19 cellular contexts compared by ENCODE assay signal in genomic region chr6:139680819-139681218, GRCh38.
A peak's percentile ranks its signal among the peaks of the same experiment; 100 is the strongest.
DNase-seq lines count a peak whose midpoint lies in the region; ATAC-seq and TF ChIP-seq lines count a peak whose summit lies in the region.
"Had no signal": no experiment of that assay in that cellular context is flagged by ENCODE, and none has a peak within 500 bp of the region (broad histone marks: within the 10 kb centered on the region; RNA-seq: fewer than 3 reads in every experiment).

No MANE protein-coding gene starts in this region.

- H3K4me1 ChIP-seq in A673 (ENCODE audit: insufficient read depth, low read length, poor library complexity, severe bottlenecking), result no peaks in the 10 kb centered on the region
- H3K4me1 ChIP-seq in CD8-positive, alpha-beta T cell (ENCODE audit: insufficient read depth, low read length), result no peaks in the 10 kb centered on the region
- H3K4me1 ChIP-seq: SJSA1 had no signal

- POLR2A ChIA-PET in A673 (lab: Charles Lee; ENCODE audit: low non-redundant PET), result no interaction called here
- POLR2A ChIA-PET in CD8-positive, alpha-beta T cell (lab: Charles Lee), result no interaction called here

- no peak for ATAC-seq in HG02870 (IDR thresholded peaks at IDR 0.05; ENCODE audit: unreplicated experiment)
- ATAC-seq in CD8-positive, alpha-beta T cell, result no peak
- ATAC-seq: A549 had no signal

- H3K27ac Mint-ChIP-seq in mesothelial cell of epicardium, result peak overlapping the region; percentile 32
- H3K27ac Mint-ChIP-seq in CD8-positive, alpha-beta T cell, result no peak overlapping the region
- H3K27ac Mint-ChIP-seq: IgD-negative memory B cell had no signal

- intact Hi-C loops in A673 (cut with micrococcal nuclease; ENCODE audit: unreplicated experiment), result no loop called here
- intact Hi-C loops in CD8-positive, alpha-beta T cell (cut with DNase I, micrococcal nuclease), result loop anchor here in 1 of 2 experiments (5.0 kb wide), 1 partner anchor 344 kb away; no protein-coding TSS in a partner anchor

- DNase-seq in GM06990 (ENCODE audit: extremely low read depth, insufficient read length), result peak; percentile 1
- peak; percentile 54 for DNase-seq in LHCN-M2 (ENCODE audit: low read depth)
- peak; percentile 38 for DNase-seq in SK-N-DZ (ENCODE audit: low spot score)
- no peak for DNase-seq in mesothelial cell of epicardium (ENCODE audit: low spot score in 2 of 2, unreplicated experiment in 2 of 2)
- DNase-seq in A673 (ENCODE audit: low spot score), result no peak
- no peak for DNase-seq in activated CD4-positive, alpha-beta T cell treated with anti-CD3 and anti-CD28 coated beads for 1 hour
- DNase-seq in CD8-positive, alpha-beta T cell, result no peak
- DNase-seq: C1 segment of cervical spinal cord, DMS 273 treated with DMSO at 0.1 percent for 48 hours, MV-4-11, NCI-H1417, NCI-H2029, NCI-H2171 treated with DMSO at 0.1 percent for 48 hours, NCI-H510A treated with DMSO at 0.1 percent for 48 hours, SW 1271 had no signal

- peaks cover 6% of the 10 kb centered on the region for H3K4me1 Mint-ChIP-seq in mesothelial cell of epicardium
- no peaks in the 10 kb centered on the region for H3K4me1 Mint-ChIP-seq in CD8-positive, alpha-beta T cell (ENCODE audit: low read depth)
- H3K4me1 Mint-ChIP-seq: IgD-negative memory B cell had no signal

- peaks cover 4% of the 10 kb centered on the region for H3K9me3 Mint-ChIP-seq in mesothelial cell of epicardium
- H3K9me3 Mint-ChIP-seq in CD8-positive, alpha-beta T cell, result no peaks in the 10 kb centered on the region
- H3K9me3 Mint-ChIP-seq: IgD-negative memory B cell had no signal

- CTCF ChIA-PET in A673 (lab: Charles Lee), result no interaction called here
- CTCF ChIA-PET in CD8-positive, alpha-beta T cell (lab: Charles Lee), result no interaction called here

- no peak overlapping the region for H3K4me3 Mint-ChIP-seq in mesothelial cell of epicardium
- H3K4me3 Mint-ChIP-seq in CD8-positive, alpha-beta T cell, result no peak overlapping the region
- H3K4me3 Mint-ChIP-seq: IgD-negative memory B cell had no signal

- no peak overlapping the region for H3K27ac ChIP-seq in A673 (ENCODE audit: low read depth, low read length, poor library complexity, severe bottlenecking)
- H3K27ac ChIP-seq in CD8-positive, alpha-beta T cell (ENCODE audit: low read depth, low read length), result no peak overlapping the region
- H3K27ac ChIP-seq: A549, SJSA1 had no signal

- H3K27me3 ChIP-seq in GM06990 (replicated peaks; ENCODE audit: control insufficient read depth, insufficient read depth, low read length), result no peaks in the 10 kb centered on the region
- no peaks in the 10 kb centered on the region for H3K27me3 ChIP-seq in A673 (replicated peaks; ENCODE audit: insufficient read depth, low read depth, low read length, poor library complexity)
- H3K27me3 ChIP-seq in CD8-positive, alpha-beta T cell (ENCODE audit: insufficient read depth, low read length), result no peaks in the 10 kb centered on the region
- H3K27me3 ChIP-seq: SJSA1 had no signal

- no TSS peak for BruUV-seq in A673 (replicated peaks; lab: Mats Ljungman, UMichigan)

- H3K27me3 Mint-ChIP-seq in mesothelial cell of epicardium (ENCODE audit: low read depth), result no peaks in the 10 kb centered on the region
- no peaks in the 10 kb centered on the region for H3K27me3 Mint-ChIP-seq in CD8-positive, alpha-beta T cell (ENCODE audit: low read depth)
- H3K27me3 Mint-ChIP-seq: IgD-negative memory B cell had no signal

- no peaks in the 10 kb centered on the region for H3K36me3 ChIP-seq in GM06990 (ENCODE audit: control insufficient read depth, insufficient read depth, low read length)
- H3K36me3 ChIP-seq in A673 (ENCODE audit: insufficient read depth, low read length, poor library complexity, severe bottlenecking), result no peaks in the 10 kb centered on the region
- H3K36me3 ChIP-seq in CD8-positive, alpha-beta T cell (ENCODE audit: insufficient read depth, low read length), result no peaks in the 10 kb centered on the region
- H3K36me3 ChIP-seq: SJSA1 had no signal

- H3K9me3 ChIP-seq in A673 (ENCODE audit: low read depth, low read length, poor library complexity, severe bottlenecking), result no peaks in the 10 kb centered on the region
- H3K9me3 ChIP-seq in CD8-positive, alpha-beta T cell (ENCODE audit: low read length), result no peaks in the 10 kb centered on the region
- H3K9me3 ChIP-seq: A549, SJSA1 had no signal

- no peak for TF ChIP-seq CTCF in GM06990 (IDR thresholded peaks at IDR 0.05; ENCODE audit: insufficient read depth, low read length, poor library complexity, severe bottlenecking)
- no peak for TF ChIP-seq CTCF in mesothelial cell of epicardium (IDR thresholded peaks at IDR 0.05; ENCODE audit: unreplicated experiment)
- TF ChIP-seq CTCF in A673 (conservative IDR thresholded peaks at IDR 0.05; ENCODE audit: low read depth, low read length), result no peak
- no peak for TF ChIP-seq CTCF in CD8-positive, alpha-beta T cell (IDR thresholded peaks at IDR 0.05)

- H3K4me3 ChIP-seq in GM06990 (replicated peaks; ENCODE audit: low read depth, low read length) (no peak overlapping the region), A673 (ENCODE audit: low read depth, low read length, poor library complexity, severe bottlenecking) (no peak overlapping the region)
- H3K4me3 ChIP-seq in CD8-positive, alpha-beta T cell (ENCODE audit: low read depth, low read length), result no peak overlapping the region
- H3K4me3 ChIP-seq: A549, SJSA1 had no signal

- H3K36me3 Mint-ChIP-seq in mesothelial cell of epicardium, result no peaks in the 10 kb centered on the region
- H3K36me3 Mint-ChIP-seq in CD8-positive, alpha-beta T cell, result no peaks in the 10 kb centered on the region
- H3K36me3 Mint-ChIP-seq: IgD-negative memory B cell had no signal

Comparison
In these comparisons a context has a peak if more than half of its experiments do, and no peak if none do; other contexts are left out.
1. DNase-seq: peak in GM06990 (single experiment), LHCN-M2 (single experiment) and SK-N-DZ (single experiment); none in mesothelial cell of epicardium (0 of 2), A673 (single experiment), activated CD4-positive, alpha-beta T cell treated with anti-CD3 and anti-CD28 coated beads for 1 hour (single experiment) and CD8-positive, alpha-beta T cell (0 of 7).